8 cellular contexts compared by ENCODE assay signal in the genomic region with DNA sequence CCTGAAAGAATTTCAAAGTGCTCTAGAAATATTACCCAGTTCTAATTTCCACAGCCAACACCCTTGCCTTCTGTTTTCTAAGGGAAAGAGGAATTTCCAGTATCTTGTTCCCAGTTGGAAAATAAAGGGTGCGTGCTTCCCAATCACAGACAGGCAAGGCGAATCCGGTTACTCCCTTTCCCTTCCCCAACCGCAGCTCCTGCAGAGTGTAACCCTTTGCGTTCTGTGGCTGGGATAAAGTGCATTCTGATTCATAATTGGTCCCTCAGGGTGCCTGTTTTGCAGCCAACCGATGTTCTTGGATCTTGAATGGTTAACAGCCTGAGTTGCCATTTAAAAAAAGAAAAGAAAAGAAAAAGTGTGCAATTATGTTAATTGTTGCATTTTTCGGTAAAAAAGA. TPM values are rescaled to one million over a fixed set of nuclear protein-coding genes. Genes with fewer than 3 reads are reported as not detected.
DNase-seq lines count a peak whose midpoint lies in the region; ATAC-seq, FAIRE-seq and TF ChIP-seq lines count a peak whose summit lies in the region.

No MANE protein-coding gene starts in this region.

- no peaks in the 10 kb centered on the region for H4K20me1 ChIP-seq in smooth muscle cell (ENCODE audit: low read depth)

- H3K4me2 ChIP-seq in smooth muscle cell = peak overlapping the region; percentile 25

- H3K4me1 ChIP-seq in kidney (ENCODE audit: control insufficient read depth in 1 of 2, insufficient read depth in 1 of 2, low read depth in 1 of 2, low read length in 2 of 2) (peaks cover 0 to 7% of the 10 kb centered on the region in 2 donors), smooth muscle cell (ENCODE audit: low read depth) (peaks cover 34% of the 10 kb centered on the region)
- no peaks in the 10 kb centered on the region for H3K4me1 ChIP-seq in CD8-positive, alpha-beta memory T cell (ENCODE audit: insufficient read depth, low read length)

- DNase-seq in HT1080 (ENCODE audit: low read depth) = peak; percentile 54
- DNase-seq in dedifferentiated amniotic fluid mesenchymal stem cell (ENCODE audit: extremely low spot score) = peak; percentile 26
- DNase-seq in kidney = no peak
- DNase-seq in smooth muscle cell (lab: John Stamatoyannopoulos, UW; ENCODE audit: unreplicated experiment) = no peak
- no peak for DNase-seq in HPDE6-E6E7 (ENCODE audit: extremely low spot score)
- DNase-seq in CD8-positive, alpha-beta memory T cell = no peak
- no peak for DNase-seq in T-helper 17 cell

- CTCF ChIA-PET in CD8-positive, alpha-beta memory T cell (lab: Charles Lee) = no interaction called here

- H3K79me2 ChIP-seq in smooth muscle cell (ENCODE audit: low read depth) = no peaks in the 10 kb centered on the region

- H3K27ac ChIP-seq in kidney (ENCODE audit: low read depth in 2 of 2, low read length in 2 of 2) (no peak overlapping the region), smooth muscle cell (ENCODE audit: low read depth) (no peak overlapping the region)
- H3K27ac ChIP-seq in CD8-positive, alpha-beta memory T cell (ENCODE audit: low read depth, low read length) = no peak overlapping the region

- intact Hi-C loops in kidney (cut with DNase I) = no loop called here

- H3K27ac Mint-ChIP-seq in CD8-positive, alpha-beta memory T cell = no peak overlapping the region
- no peak overlapping the region for H3K27ac Mint-ChIP-seq in T-helper 17 cell

- TF ChIP-seq CTCF in kidney (IDR thresholded peaks at IDR 0.05; ENCODE audit: borderline replicate concordance, extremely low read depth, insufficient read depth) (no peak), smooth muscle cell (IDR thresholded peaks at IDR 0.05; ENCODE audit: borderline replicate concordance, insufficient read depth, poor library complexity, severe bottlenecking) (no peak)

- no peaks in the 10 kb centered on the region for H3K27me3 ChIP-seq in smooth muscle cell (ENCODE audit: low read depth)
- H3K27me3 ChIP-seq in CD8-positive, alpha-beta memory T cell (ENCODE audit: insufficient read depth, low read length, poor library complexity, severe bottlenecking) = no peaks in the 10 kb centered on the region

- ATAC-seq in T-helper 17 cell (no peak), HG02973 (IDR thresholded peaks at IDR 0.05; ENCODE audit: unreplicated experiment) (no peak)

- peaks cover 4 to 10% (median 6%) of the 10 kb centered on the region in 3 donors for H3K4me1 Mint-ChIP-seq in CD8-positive, alpha-beta memory T cell
- H3K4me1 Mint-ChIP-seq in T-helper 17 cell = peaks cover 4% of the 10 kb centered on the region

- H3K27me3 Mint-ChIP-seq in CD8-positive, alpha-beta memory T cell = no peaks in the 10 kb centered on the region
- no peaks in the 10 kb centered on the region for H3K27me3 Mint-ChIP-seq in T-helper 17 cell

- H3K4me3 Mint-ChIP-seq in CD8-positive, alpha-beta memory T cell = no peak overlapping the region
- no peak overlapping the region for H3K4me3 Mint-ChIP-seq in T-helper 17 cell

- peak overlapping the region; percentile 52 for H2AFZ ChIP-seq in smooth muscle cell (ENCODE audit: low read depth)

- H3K4me3 ChIP-seq in kidney (ENCODE audit: low read length in 2 of 2) (peak overlapping the region; percentile 46 to 60), smooth muscle cell (peak overlapping the region; percentile 15)
- no peak overlapping the region for H3K4me3 ChIP-seq in CD8-positive, alpha-beta memory T cell (ENCODE audit: low read length)

- H3K9ac ChIP-seq in kidney (ENCODE audit: low read length in 2 of 2) (peak overlapping the region in 1 of 2 donors; percentile 19), smooth muscle cell (ENCODE audit: low read depth) (no peak overlapping the region)

- peaks cover 0 to 5% (median 3%) of the 10 kb centered on the region in 3 donors for H3K36me3 Mint-ChIP-seq in CD8-positive, alpha-beta memory T cell
- peaks cover 2% of the 10 kb centered on the region for H3K36me3 Mint-ChIP-seq in T-helper 17 cell (ENCODE audit: low read depth)

- no peaks in the 10 kb centered on the region for H3K9me3 Mint-ChIP-seq in CD8-positive, alpha-beta memory T cell

- POLR2A ChIA-PET in CD8-positive, alpha-beta memory T cell (lab: Charles Lee) = no interaction called here

- H3F3A ChIP-seq in smooth muscle cell (ENCODE audit: low read depth) = no peaks in the 10 kb centered on the region

- no peak for FAIRE-seq in kidney (lab: Jason Lieb, UNC)

- H3K9me3 ChIP-seq in kidney (ENCODE audit: control insufficient read depth in 1 of 2, low read length in 2 of 2) = no peaks in the 10 kb centered on the region
- no peaks in the 10 kb centered on the region for H3K9me3 ChIP-seq in smooth muscle cell (replicated peaks; ENCODE audit: low read depth)
- H3K9me3 ChIP-seq in CD8-positive, alpha-beta memory T cell (ENCODE audit: low read length) = no peaks in the 10 kb centered on the region
- no peaks in the 10 kb centered on the region for H3K9me3 ChIP-seq in T-helper 17 cell (ENCODE audit: control insufficient read depth, low read length, poor library complexity, severe bottlenecking)

- 25% methylated on average over 7 of the region's 7 CpGs for WGBS in smooth muscle cell (ENCODE audit: low lambda C conversion rate)

- H3K36me3 ChIP-seq in kidney (ENCODE audit: control insufficient read depth in 1 of 2, insufficient read depth in 2 of 2, low read length in 2 of 2) = no peaks in the 10 kb centered on the region
- H3K36me3 ChIP-seq in smooth muscle cell (ENCODE audit: low read depth) = no peaks in the 10 kb centered on the region
- no peaks in the 10 kb centered on the region for H3K36me3 ChIP-seq in CD8-positive, alpha-beta memory T cell (ENCODE audit: insufficient read depth, low read length)

RNA-seq across cellular contexts. Expression of a gene that starts 40.6 kb away (rescaled TPM):
- 1.5 and 3.1 TPM in 2 replicates for total RNA-seq in HT1080 (2014; rRNA removed; shearing (Covaris generic))
- polyA plus RNA-seq in HT1080 (2015; cell fraction: cytosol; rRNA removed) = 2.7 and 3.6 TPM in 2 replicates
- 16.8 and 17.6 TPM in 2 replicates for polyA plus RNA-seq in HT1080 (2015; cell fraction: nucleus; rRNA removed)
- 10.1 TPM for total RNA-seq in kidney
- 1.9 TPM for polyA plus RNA-seq in kidney (ENCODE audit: insufficient read depth, low read depth, low replicate concordance)
- total RNA-seq in smooth muscle cell = 13.2 and 30.5 TPM in 2 replicates
- 1.8 and 4.3 TPM in 2 replicates for polyA plus RNA-seq in smooth muscle cell
- total RNA-seq in CD8-positive, alpha-beta memory T cell = 1 to 10 TPM; 7.1 to 8.7 TPM
- 1.5 TPM for polyA plus RNA-seq in CD8-positive, alpha-beta memory T cell
- 10 to 100 TPM; 14.9 to 17.7 TPM for total RNA-seq in T-helper 17 cell

Comparison
In these comparisons a context has a peak if more than half of its experiments do, and no peak if none do; other contexts are left out.
1. DNase-seq: peak in HT1080 (single experiment) and dedifferentiated amniotic fluid mesenchymal stem cell (single experiment); none in kidney (single experiment), smooth muscle cell (single experiment), HPDE6-E6E7 (single experiment), CD8-positive, alpha-beta memory T cell (0 of 5) and T-helper 17 cell (0 of 3).